1 cellular context compared by ENCODE assay signal in genomic region chr1:1001057-1001630, GRCh38.
TF ChIP-seq lines count a peak whose summit lies in the region.

No MANE protein-coding gene starts in this region.

TF ChIP-seq in K562, 482 proteins besides CTCF, POLR2A, EP300 and RAD21 (continued from another document and continues in another):
- TF ChIP-seq RREB1 (CRISPR knock-in tag; IDR thresholded peaks at IDR 0.05) (no peak), HIVEP1 (CRISPR knock-in tag; IDR thresholded peaks at IDR 0.05) (no peak), TBP (optimal IDR thresholded peaks at IDR 0.05; ENCODE audit: low read depth, low read length) (no peak), BACH1 (tag; IDR thresholded peaks at IDR 0.05) (no peak), HNRNPUL1 (IDR thresholded peaks at IDR 0.05; ENCODE audit: low read length) (no peak), DDX20 (tag; IDR thresholded peaks at IDR 0.05; ENCODE audit: low read depth) (no peak), ETS1 (conservative IDR thresholded peaks at IDR 0.05; ENCODE audit: control insufficient read depth, low read depth, low read length) (no peak), KLF6 (CRISPR knock-in tag; IDR thresholded peaks at IDR 0.05; ENCODE audit: borderline replicate concordance) (no peak), SP1 (CRISPR knock-in tag; IDR thresholded peaks at IDR 0.05) (no peak), ZNF436 (CRISPR knock-in tag; IDR thresholded peaks at IDR 0.05) (no peak), BCLAF1 (IDR thresholded peaks at IDR 0.05; ENCODE audit: borderline replicate concordance in 1 of 2, control insufficient read depth in 1 of 2, low read depth in 2 of 2, low read length in 1 of 2) (0 out of 4 replicates have a peak, but pooled peaks of 1 of the 2 experiments have one; percentile 10), NKRF (IDR thresholded peaks at IDR 0.05; ENCODE audit: borderline replicate concordance) (no peak), MITF (IDR thresholded peaks at IDR 0.05) (no peak), ZNF695 (CRISPR knock-in tag; IDR thresholded peaks at IDR 0.05) (no peak), CREB3 (tag; conservative IDR thresholded peaks at IDR 0.05; ENCODE audit: low read depth) (no peak; the same call in 1 of the 2 replicates), KDM5B (IDR thresholded peaks at IDR 0.05; ENCODE audit: insufficient replicate concordance, low read depth, low read length) (no peak), ZNF277 (CRISPR knock-in tag; IDR thresholded peaks at IDR 0.05; ENCODE audit: borderline replicate concordance) (no peak), BMI1 (IDR thresholded peaks at IDR 0.05; ENCODE audit: low read length) (no peak), MXD1 (CRISPR knock-in tag; IDR thresholded peaks at IDR 0.05; ENCODE audit: borderline replicate concordance, poor library complexity, severe bottlenecking) (no peak), ZNF444 (CRISPR knock-in tag; IDR thresholded peaks at IDR 0.05) (no peak), ZNF609 (CRISPR knock-in tag; IDR thresholded peaks at IDR 0.05; ENCODE audit: borderline replicate concordance) (no peak), MAZ (CRISPR knock-in tag; conservative IDR thresholded peaks at IDR 0.05 in 1 of 2, IDR thresholded peaks at IDR 0.05 in 1 of 2) (no peak), DPF2 (IDR thresholded peaks at IDR 0.05) (0 out of 2 replicates have a peak, but pooled peaks have one; percentile 3), ZNF134 (CRISPR knock-in tag; conservative IDR thresholded peaks at IDR 0.05) (no peak), KAT7 (CRISPR knock-in tag; IDR thresholded peaks at IDR 0.05; ENCODE audit: borderline replicate concordance) (0 out of 2 replicates have a peak, but pooled peaks have one; percentile 84), TGIF2 (CRISPR knock-in tag; IDR thresholded peaks at IDR 0.05) (no peak), ZNF280B (CRISPR knock-in tag; IDR thresholded peaks at IDR 0.05) (no peak), ZNF551 (CRISPR knock-in tag; IDR thresholded peaks at IDR 0.05) (no peak), JUND (IDR thresholded peaks at IDR 0.05; ENCODE audit: borderline replicate concordance, low read depth, low read length) (no peak), JUND (tag; IDR thresholded peaks at IDR 0.05; ENCODE audit: borderline replicate concordance, low read depth, low read length) (no peak; the same call in 2 of the 3 replicates)
